ENCODE assay signal across 18 cellular contexts in the genomic region with DNA sequence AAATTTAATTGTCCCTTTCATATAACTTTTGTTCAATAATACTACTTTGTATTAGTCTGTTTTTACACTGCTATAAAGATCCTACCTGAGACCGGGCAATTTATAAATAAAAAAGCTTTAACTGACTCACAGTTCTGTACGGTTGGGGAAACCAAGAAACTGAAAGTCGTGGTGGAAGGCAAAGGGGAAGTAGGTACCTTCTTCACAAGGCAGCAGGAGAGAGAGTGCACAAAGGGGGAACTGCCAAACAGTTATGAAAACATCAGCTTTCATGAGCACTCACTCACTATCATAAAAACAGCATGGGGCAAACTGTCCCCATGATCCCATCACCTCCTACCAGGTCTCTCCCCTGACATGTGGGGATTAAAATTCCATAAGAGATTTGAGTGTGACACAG.
"Had no signal": no experiment of that assay in that cellular context is flagged by ENCODE, and none has a peak within 500 bp of the region (broad histone marks: within the 10 kb centered on the region; RNA-seq: fewer than 3 reads in every experiment).

No MANE protein-coding gene starts in this region.

- H3K36me3 Mint-ChIP-seq: activated CD8-positive, alpha-beta memory T cell treated with anti-CD3 and anti-CD28 coated beads, Interleukin-2, amount 10 ng/mL, durations not matched to agents 7 days and 5 days; activated naive CD4-positive, alpha-beta T cell treated with anti-CD3 and anti-CD28 coated beads, Interleukin-2, amount 10 ng/mL, durations not matched to agents 7 days and 5 days; type B pancreatic cell had no signal

- H3K4me3 Mint-ChIP-seq: activated CD4-positive, alpha-beta T cell treated with anti-CD3 and anti-CD28 coated beads, Interleukin-2, amount 10 ng/mL, durations not matched to agents 24 days and 14 days; activated CD8-positive, alpha-beta memory T cell treated with anti-CD3 and anti-CD28 coated beads, Interleukin-2, amount 10 ng/mL, durations not matched to agents 7 days and 5 days; activated CD8-positive, alpha-beta T cell treated with anti-CD3 and anti-CD28 coated beads for 36 hours; activated naive CD4-positive, alpha-beta T cell treated with anti-CD3 and anti-CD28 coated beads, Interleukin-2, amount 10 ng/mL, durations not matched to agents 7 days and 5 days; nephron; type B pancreatic cell had no signal

- ATAC-seq: activated CD8-positive, alpha-beta memory T cell treated with anti-CD3 and anti-CD28 coated beads, Interleukin-2, amount 10 ng/mL, durations not matched to agents 7 days and 5 days; activated CD8-positive, alpha-beta T cell treated with anti-CD3 and anti-CD28 coated beads for 36 hours; heart left ventricle; left ventricle myocardium superior had no signal

- H3K27ac Mint-ChIP-seq: activated CD4-positive, alpha-beta T cell treated with anti-CD3 and anti-CD28 coated beads, Interleukin-2, amount 10 ng/mL, durations not matched to agents 24 days and 14 days; activated CD8-positive, alpha-beta memory T cell treated with anti-CD3 and anti-CD28 coated beads, Interleukin-2, amount 10 ng/mL, durations not matched to agents 7 days and 5 days; activated CD8-positive, alpha-beta T cell treated with anti-CD3 and anti-CD28 coated beads for 36 hours; activated naive CD4-positive, alpha-beta T cell treated with anti-CD3 and anti-CD28 coated beads, Interleukin-2, amount 10 ng/mL, durations not matched to agents 7 days and 5 days; nephron; type B pancreatic cell had no signal

- H3K27me3 Mint-ChIP-seq: activated CD4-positive, alpha-beta T cell treated with anti-CD3 and anti-CD28 coated beads, Interleukin-2, amount 10 ng/mL, durations not matched to agents 24 days and 14 days; activated CD8-positive, alpha-beta memory T cell treated with anti-CD3 and anti-CD28 coated beads, Interleukin-2, amount 10 ng/mL, durations not matched to agents 7 days and 5 days; activated CD8-positive, alpha-beta T cell treated with anti-CD3 and anti-CD28 coated beads for 36 hours; activated naive CD4-positive, alpha-beta T cell treated with anti-CD3 and anti-CD28 coated beads, Interleukin-2, amount 10 ng/mL, durations not matched to agents 7 days and 5 days had no signal

- DNase-seq: activated CD4-positive, alpha-beta T cell treated with anti-CD3 and anti-CD28 coated beads, Interleukin-2, amount 10 ng/mL, durations not matched to agents 24 days and 14 days; activated CD4-positive, CD25-positive, alpha-beta regulatory T cell; activated CD8-positive, alpha-beta memory T cell treated with anti-CD3 and anti-CD28 coated beads, Interleukin-2, amount 10 ng/mL, durations not matched to agents 7 days and 5 days; activated CD8-positive, alpha-beta T cell treated with anti-CD3 and anti-CD28 coated beads for 36 hours; activated effector memory CD4-positive, alpha-beta T cell treated with anti-CD3 and anti-CD28 coated beads, Interleukin-2, amount 50 U/mL, for 16 hours; activated naive CD4-positive, alpha-beta T cell treated with anti-CD3 and anti-CD28 coated beads, Interleukin-2, amount 10 ng/mL, durations not matched to agents 7 days and 5 days; activated T-cell treated with anti-CD3 and anti-CD28 coated beads for 4 hours; amygdala; cortex of kidney; heart left ventricle; left ventricle myocardium superior; mammary epithelial cell; ovary; spleen; stimulated activated CD4-positive, alpha-beta T cell treated with anti-CD3 and anti-CD28 coated beads, Interleukin-4, amount 100 ng/mL, for 24 hours; stimulated activated naive CD4-positive, alpha-beta T cell treated with Interleukin-2 at 50 U/mL for 16 hours had no signal

- H3K4me1 Mint-ChIP-seq: activated CD4-positive, alpha-beta T cell treated with anti-CD3 and anti-CD28 coated beads, Interleukin-2, amount 10 ng/mL, durations not matched to agents 24 days and 14 days; activated CD8-positive, alpha-beta memory T cell treated with anti-CD3 and anti-CD28 coated beads, Interleukin-2, amount 10 ng/mL, durations not matched to agents 7 days and 5 days; activated naive CD4-positive, alpha-beta T cell treated with anti-CD3 and anti-CD28 coated beads, Interleukin-2, amount 10 ng/mL, durations not matched to agents 7 days and 5 days; nephron had no signal
